19 cellular contexts compared by ENCODE assay signal in the genomic region with DNA sequence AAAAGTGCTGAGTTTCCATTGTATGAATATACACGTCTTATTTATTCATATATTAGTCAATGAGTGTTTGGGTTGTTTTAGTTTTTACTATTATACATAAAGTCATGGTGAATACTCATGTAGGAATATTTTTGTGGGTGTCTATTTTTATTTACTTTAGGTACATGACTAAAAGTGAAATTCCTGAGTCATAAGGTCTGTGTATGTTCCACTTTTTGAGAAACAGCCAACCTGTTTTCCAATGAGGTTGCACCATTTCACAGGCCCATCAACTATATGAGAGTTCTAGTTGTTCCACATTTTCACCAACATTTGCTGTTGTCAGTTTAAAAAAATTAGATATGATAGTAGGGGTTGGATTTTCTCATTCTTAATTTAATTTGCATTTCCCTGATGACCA. TPM values are rescaled to one million over a fixed set of nuclear protein-coding genes. Genes with fewer than 3 reads are reported as not detected.
DNase-seq lines count a peak whose midpoint lies in the region; ATAC-seq, FAIRE-seq and TF ChIP-seq lines count a peak whose summit lies in the region.
"Had no signal": no experiment of that assay in that cellular context is flagged by ENCODE, and none has a peak within 500 bp of the region (broad histone marks: within the 10 kb centered on the region; RNA-seq: fewer than 3 reads in every experiment).

No MANE protein-coding gene starts in this region.

- FAIRE-seq in GM12891 (lab: Jason Lieb, UNC) = no peak

- TF ChIP-seq POLR2A in GM12891 (IDR thresholded peaks at IDR 0.05; ENCODE audit: low read depth, low read length) = no peak

- ATAC-seq in GM19328 (IDR thresholded peaks at IDR 0.05; ENCODE audit: unreplicated experiment) (peak; percentile 69), HG02610 (IDR thresholded peaks at IDR 0.05; ENCODE audit: unreplicated experiment) (peak; percentile 92), HG03378 (IDR thresholded peaks at IDR 0.05; ENCODE audit: unreplicated experiment) (peak; percentile 91), HG03097 (IDR thresholded peaks at IDR 0.05; ENCODE audit: low FRiP score, unreplicated experiment) (no peak)

- peak; percentile 14 for DNase-seq in GM12891 (ENCODE audit: insufficient read length, low spot score)
- no peak for DNase-seq in amniotic stem cell (lab: John Stamatoyannopoulos, UW)
- no peak for DNase-seq in A172 (ENCODE audit: low spot score)
- no peak for DNase-seq in kidney tubule cell (ENCODE audit: low spot score)
- DNase-seq: activated T-cell treated with anti-CD3 and anti-CD28 coated beads for 4 hours; DMS153; effector CD8-positive, alpha-beta T cell; foreskin melanocyte; islet precursor cell; NCI-H187 treated with DMSO at 0.1 percent for 48 hours; stimulated activated CD4-positive, alpha-beta T cell treated with anti-CD3 and anti-CD28 coated beads, Interleukin-4, amount 100 ng/mL, for 1 hour; stimulated activated naive CD4-positive, alpha-beta T cell had no signal

TF ChIP-seq in GM12891, 5 proteins besides CTCF, POLR2A, EP300 and RAD21:
- TF ChIP-seq PAX5 (IDR thresholded peaks at IDR 0.05; ENCODE audit: insufficient read depth, low read length, severe bottlenecking) = no peak
- TF ChIP-seq TAF1 (IDR thresholded peaks at IDR 0.05; ENCODE audit: low read depth, low read length) = no peak
- no peak for TF ChIP-seq SPI1 (IDR thresholded peaks at IDR 0.05; ENCODE audit: low read depth, low read length)

RNA-seq across cellular contexts. Expression of a gene that starts 6.6 kb away (rescaled TPM):
- polyA plus RNA-seq in GM12891 (2012; ENCODE audit: low read depth, missing spikeins) = not detected
- total RNA-seq in A172 (2014; rRNA removed; shearing (Covaris generic)) = not detected in 2 replicates
- total RNA-seq: myocyte, renal cortical epithelial cell, SK-MEL-5 had no signal

RNA-seq across cellular contexts. Expression of a gene that starts 19.4 kb away (rescaled TPM):
- polyA plus RNA-seq in GM12891 (2012; ENCODE audit: low read depth, missing spikeins) = 6.9 TPM
- total RNA-seq in A172 (2014; rRNA removed; shearing (Covaris generic)) = 5.7 and 7.1 TPM in 2 replicates

RNA-seq across cellular contexts. Expression of a gene that starts 45.3 kb away (rescaled TPM):
- not detected for polyA plus RNA-seq in GM12891 (2012; ENCODE audit: low read depth, missing spikeins)
- not detected in 2 replicates for total RNA-seq in A172 (2014; rRNA removed; shearing (Covaris generic))
- total RNA-seq: myocyte, renal cortical epithelial cell, SK-MEL-5 had no signal
